Comparison of ENCODE assay signal across 25 cellular contexts in the genomic region with DNA sequence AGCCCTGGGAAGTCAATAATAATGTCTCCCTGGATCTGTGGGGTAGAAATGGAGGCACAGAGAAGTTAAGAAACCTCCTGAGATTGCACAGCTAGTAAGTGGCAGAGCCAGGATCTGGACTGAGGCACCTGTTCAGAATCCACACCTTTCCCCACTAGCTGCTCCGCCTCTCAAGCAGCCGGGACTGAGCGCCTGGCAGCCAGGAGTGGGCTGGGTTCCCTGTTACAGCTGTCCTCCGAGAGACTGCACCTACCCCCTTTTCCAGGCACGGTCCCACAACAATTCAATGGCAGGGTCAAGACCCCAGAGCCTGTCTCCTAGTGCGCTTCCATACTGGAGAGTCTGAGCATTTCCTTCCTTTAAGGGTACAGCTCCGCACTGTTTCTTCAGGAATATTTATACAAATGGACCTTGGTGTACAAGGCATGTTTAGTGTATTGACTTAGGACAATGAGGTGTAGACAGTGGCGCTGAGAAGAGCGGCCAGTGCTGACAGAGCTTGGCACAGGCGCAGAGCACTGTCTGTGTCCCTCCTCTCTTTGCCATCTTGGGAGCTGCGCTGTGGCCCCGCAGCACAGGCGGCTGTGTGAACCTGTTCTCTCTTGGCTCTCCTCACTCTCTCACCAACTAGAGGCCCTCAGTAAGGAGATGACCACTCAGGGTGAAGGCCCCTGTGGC. TPM values are rescaled to one million over a fixed set of nuclear protein-coding genes. Genes with fewer than 3 reads are reported as not detected.
DNase-seq lines count a peak whose midpoint lies in the region; ATAC-seq, FAIRE-seq and TF ChIP-seq lines count a peak whose summit lies in the region.
"Had no signal": no experiment of that assay in that cellular context is flagged by ENCODE, and none has a peak within 500 bp of the region (broad histone marks: within the 10 kb centered on the region; RNA-seq: fewer than 3 reads in every experiment).

No MANE protein-coding gene starts in this region.

- DNase-seq in HCT116 (ENCODE audit: low read depth, low spot score) = no peak
- peak; percentile 51 for DNase-seq in NCI-H526 treated with DMSO at 0.1 percent for 48 hours (lab: John Stamatoyannopoulos, UW)
- no peak for DNase-seq in stimulated activated effector memory CD8-positive, alpha-beta T cell treated with anti-CD3 and anti-CD28 coated beads, Interleukin-12 subunit alpha, Interleukin-12 subunit beta, amount 100 ng/mL, for 72 hours (ENCODE audit: low spot score in 2 of 2)
- no peak for DNase-seq in HTR-8/SVneo (ENCODE audit: insufficient read length, low spot score)
- no peak for DNase-seq in SW480 (ENCODE audit: low spot score)
- DNase-seq: Caco-2; CD8-positive, alpha-beta T cell; GDM1; HCEC 1CT; KBM-7; MG63; NCI-H1105 treated with DMSO at 0.1 percent for 48 hours; NCI-H146; NCI-H1930; NCI-H2107; NCI-H82; SIG-M5; SK-N-SH; SW 1271 had no signal

- no peaks in the 10 kb centered on the region for H3K9me2 ChIP-seq in HCT116 (ENCODE audit: insufficient read depth)
- H3K9me2 ChIP-seq: SK-N-SH had no signal

- H3K4me1 Mint-ChIP-seq in stimulated activated effector memory CD8-positive, alpha-beta T cell treated with anti-CD3 and anti-CD28 coated beads, Interleukin-12 subunit alpha, Interleukin-12 subunit beta, amount 100 ng/mL, for 72 hours = no peaks in the 10 kb centered on the region

- TF ChIP-seq CTCF in HCT116 (IDR thresholded peaks at IDR 0.05 in 2 of 3, conservative IDR thresholded peaks at IDR 0.05 in 1 of 3; ENCODE audit: borderline replicate concordance in 1 of 3, insufficient read depth in 1 of 3, low read depth in 2 of 3, low read length in 2 of 3) = no peak

- no peak for TF ChIP-seq RAD21 in HCT116 (IDR thresholded peaks at IDR 0.05; ENCODE audit: low read depth)

- H3K9ac ChIP-seq in HCT116 (ENCODE audit: low read length) = no peak overlapping the region
- H3K9ac ChIP-seq: SK-N-SH had no signal

- no peak overlapping the region for H3K4me3 ChIP-seq in HCT116 (replicated peaks in 1 of 2; ENCODE audit: low read depth in 1 of 2, low read length in 2 of 2)
- H3K4me3 ChIP-seq: A549, GM12878, MG63 had no signal

- H3K27ac Mint-ChIP-seq in stimulated activated effector memory CD8-positive, alpha-beta T cell treated with anti-CD3 and anti-CD28 coated beads, Interleukin-12 subunit alpha, Interleukin-12 subunit beta, amount 100 ng/mL, for 72 hours = no peak overlapping the region
- H3K27ac Mint-ChIP-seq: CD8-positive, alpha-beta T cell had no signal

- POLR2A ChIA-PET in HCT116 (lab: Charles Lee) = no interaction called here

- CTCF ChIA-PET in HCT116 (lab: Charles Lee) = no interaction called here

- H3K4me2 ChIP-seq in HCT116 (ENCODE audit: low read length) = no peak overlapping the region
- H3K4me2 ChIP-seq: A549, SK-N-SH had no signal

- no peaks in the 10 kb centered on the region for H3K4me1 ChIP-seq in HCT116 (ENCODE audit: control insufficient read depth in 1 of 2, insufficient read depth in 2 of 2, low read length in 2 of 2)
- H3K4me1 ChIP-seq: A549, Caco-2 had no signal

- H3K27me3 ChIP-seq in HCT116 (ENCODE audit: insufficient read depth, low read length) = peaks cover 12% of the 10 kb centered on the region; the same call in 1 of the 2 replicates
- H3K27me3 ChIP-seq: MG63 had no signal

- TF ChIP-seq POLR2A in HCT116 (IDR thresholded peaks at IDR 0.05; ENCODE audit: borderline replicate concordance, extremely low read depth, insufficient read depth, insufficient read length) = no peak

- ATAC-seq in HCT116 (0 out of 2 replicates have a peak, but pooled peaks have one; percentile 23), esophagus mucosa (peak; percentile 1), HG02642 (IDR thresholded peaks at IDR 0.05; ENCODE audit: poor library complexity, unreplicated experiment) (no peak)
- ATAC-seq in stimulated activated effector memory CD8-positive, alpha-beta T cell treated with anti-CD3 and anti-CD28 coated beads, Interleukin-12 subunit alpha, Interleukin-12 subunit beta, amount 100 ng/mL, for 72 hours = peak; percentile 17
- ATAC-seq: CD8-positive, alpha-beta T cell; GM12878 had no signal

- H2AFZ ChIP-seq in HCT116 (ENCODE audit: low read depth, low read length, poor library complexity, severe bottlenecking) = no peak overlapping the region

- H3K27ac ChIP-seq in HCT116 (ENCODE audit: low read depth, low read length) = no peak overlapping the region
- H3K27ac ChIP-seq: A549 had no signal

- FAIRE-seq in HTR-8/SVneo (lab: Jason Lieb, UNC) = no peak
- FAIRE-seq: A549, GM12878, H1 had no signal

- H3K79me2 ChIP-seq in HCT116 (ENCODE audit: insufficient read depth, low read length) = no peaks in the 10 kb centered on the region

- intact Hi-C loops in HCT116 (cut with micrococcal nuclease) = no loop called here

- RAD21 ChIA-PET in HCT116 (lab: Charles Lee; ENCODE audit: low non-redundant PET in 1 of 2, low total read pairs in 2 of 2, uncharacterized antibody in 2 of 2, unreplicated experiment in 2 of 2) = no interaction called here

- no peaks in the 10 kb centered on the region for H3K9me3 ChIP-seq in HCT116 (ENCODE audit: control insufficient read depth in 1 of 2, insufficient read depth in 1 of 2, low read depth in 1 of 2, low read length in 2 of 2)
- H3K9me3 ChIP-seq: A549, Caco-2, MG63, SK-N-SH had no signal

- no peak overlapping the region for H3K4me3 Mint-ChIP-seq in stimulated activated effector memory CD8-positive, alpha-beta T cell treated with anti-CD3 and anti-CD28 coated beads, Interleukin-12 subunit alpha, Interleukin-12 subunit beta, amount 100 ng/mL, for 72 hours
- H3K4me3 Mint-ChIP-seq: CD8-positive, alpha-beta T cell had no signal

- H3K36me3 Mint-ChIP-seq in stimulated activated effector memory CD8-positive, alpha-beta T cell treated with anti-CD3 and anti-CD28 coated beads, Interleukin-12 subunit alpha, Interleukin-12 subunit beta, amount 100 ng/mL, for 72 hours = no peaks in the 10 kb centered on the region
- H3K36me3 Mint-ChIP-seq: CD8-positive, alpha-beta T cell had no signal

- no peaks in the 10 kb centered on the region for H3K9me3 Mint-ChIP-seq in stimulated activated effector memory CD8-positive, alpha-beta T cell treated with anti-CD3 and anti-CD28 coated beads, Interleukin-12 subunit alpha, Interleukin-12 subunit beta, amount 100 ng/mL, for 72 hours
- H3K9me3 Mint-ChIP-seq: CD8-positive, alpha-beta T cell had no signal

- H4K20me1 ChIP-seq in HCT116 (ENCODE audit: insufficient read depth) = no peaks in the 10 kb centered on the region

- BruUV-seq in HCT116 (replicated peaks; lab: Mats Ljungman, UMichigan) = no TSS peak

- H3K36me3 ChIP-seq in HCT116 (ENCODE audit: control insufficient read depth in 1 of 2, insufficient read depth in 2 of 2, low read length in 2 of 2) = no peaks in the 10 kb centered on the region
- H3K36me3 ChIP-seq: MG63 had no signal

TF ChIP-seq in HCT116, 20 proteins besides CTCF, POLR2A, EP300 and RAD21:
- TF ChIP-seq SIN3A (IDR thresholded peaks at IDR 0.05; ENCODE audit: low read depth) = no peak
- TF ChIP-seq EZH2 (IDR thresholded peaks at IDR 0.05) = no peak
- TF ChIP-seq EZH2phosphoT487 (IDR thresholded peaks at IDR 0.05; ENCODE audit: borderline replicate concordance) = no peak
- TF ChIP-seq POLR2AphosphoS5 (IDR thresholded peaks at IDR 0.05; ENCODE audit: low read depth, low read length) = no peak
- no peak for TF ChIP-seq JUND (IDR thresholded peaks at IDR 0.05)
- TF ChIP-seq YY1 (IDR thresholded peaks at IDR 0.05; ENCODE audit: extremely low read depth, insufficient replicate concordance, low read depth, low read length) = no peak
- no peak for TF ChIP-seq CEBPB (IDR thresholded peaks at IDR 0.05; ENCODE audit: low read depth)
- no peak for TF ChIP-seq SRF (IDR thresholded peaks at IDR 0.05; ENCODE audit: low read depth)
- no peak for TF ChIP-seq TCF7L2 (IDR thresholded peaks at IDR 0.05; ENCODE audit: borderline replicate concordance, extremely low read depth, insufficient read depth, insufficient read length)
- no peak for TF ChIP-seq ZFX (IDR thresholded peaks at IDR 0.05)

RNA-seq across cellular contexts. Expression of gene GRHL3, which starts 24.4 kb away (rescaled TPM):
- total RNA-seq in HCT116 (2021; ENCODE audit: unreplicated experiment) (1.0 TPM), esophagus mucosa (177 TPM)
- polyA plus RNA-seq in HCT116 (2012) = 1.9 and 2.2 TPM in 2 replicates
- total RNA-seq: CD8-positive, alpha-beta T cell; LHCN-M2 had no signal

Comparison
In these comparisons a context has a peak if more than half of its experiments do, and no peak if none do; other contexts are left out.
1. RNA of gene GRHL3, which starts 24.4 kb away (total RNA-seq): 177 TPM in esophagus mucosa (single experiment); 1.0 TPM in HCT116 (single experiment); every median in the first group is over 10 times any median in the second.